Comparison of ENCODE assay signal across 17 cellular contexts in genomic region chr12:58349161-58349560, GRCh38.
DNase-seq lines count a peak whose midpoint lies in the region; ATAC-seq, FAIRE-seq and TF ChIP-seq lines count a peak whose summit lies in the region.
"Had no signal": no experiment of that assay in that cellular context is flagged by ENCODE, and none has a peak within 500 bp of the region (broad histone marks: within the 10 kb centered on the region; RNA-seq: fewer than 3 reads in every experiment).

No MANE protein-coding gene starts in this region.

- no peak overlapping the region for H3K56ac ChIP-seq in IMR-90 (ENCODE audit: extremely low read depth, insufficient read depth, low read length)

- no peak overlapping the region for H3K4me2 ChIP-seq in IMR-90 (ENCODE audit: low read depth, low read length)

- POLR2A ChIA-PET in Caco-2 (lab: Charles Lee) (no interaction called here), IMR-90 (lab: Charles Lee; ENCODE audit: unreplicated experiment) (no interaction called here), Panc1 (lab: Charles Lee) (no interaction called here)

- BruUV-seq in Caco-2 (replicated peaks; lab: Mats Ljungman, UMichigan) (no TSS peak), IMR-90 (replicated peaks; lab: Mats Ljungman, UMichigan) (no TSS peak), Panc1 (replicated peaks; lab: Mats Ljungman, UMichigan) (no TSS peak)

- no peak overlapping the region for H2BK5ac ChIP-seq in IMR-90 (ENCODE audit: low read depth, low read length, poor library complexity, severe bottlenecking)

- H3K9me3 Mint-ChIP-seq in Caco-2 (ENCODE audit: unreplicated experiment), result peaks cover 40% of the 10 kb centered on the region
- H3K9me3 Mint-ChIP-seq in activated T-cell treated with anti-CD3 and anti-CD28 coated beads, Interleukin-2, amount 50 U/mL, for 24 hours, result no peaks in the 10 kb centered on the region

- no peak for TF ChIP-seq CTCF in Caco-2 (IDR thresholded peaks at IDR 0.05; ENCODE audit: insufficient read depth in 1 of 2, low read depth in 1 of 2, low read length in 1 of 2, severe bottlenecking in 1 of 2, unreplicated experiment in 1 of 2)
- TF ChIP-seq CTCF in IMR-90 (conservative IDR thresholded peaks at IDR 0.05; ENCODE audit: low read depth, low read length), result no peak
- TF ChIP-seq CTCF in Panc1 (IDR thresholded peaks at IDR 0.05), result no peak
- no peak for TF ChIP-seq CTCF in fibroblast of the aortic adventitia (IDR thresholded peaks at IDR 0.05; ENCODE audit: insufficient read depth, low read length)

- H2BK120ac ChIP-seq in IMR-90 (ENCODE audit: low read depth, low read length), result no peak overlapping the region

- H4K8ac ChIP-seq in IMR-90 (ENCODE audit: low read depth in 2 of 2, low read length in 2 of 2), result no peak overlapping the region

- H3K9me1 ChIP-seq in IMR-90 (ENCODE audit: insufficient read depth, low read length), result peaks cover 2% of the 10 kb centered on the region; the same call in 1 of the 2 replicates

- no peak overlapping the region for H4K91ac ChIP-seq in IMR-90 (ENCODE audit: insufficient read depth, low read depth, low read length)

- no peaks in the 10 kb centered on the region for H3K36me3 Mint-ChIP-seq in Caco-2 (ENCODE audit: insufficient read depth, unreplicated experiment)
- no peaks in the 10 kb centered on the region for H3K36me3 Mint-ChIP-seq in activated T-cell treated with anti-CD3 and anti-CD28 coated beads, Interleukin-2, amount 50 U/mL, for 24 hours (ENCODE audit: low read depth)

- ATAC-seq in IMR-90 (ENCODE audit: low read depth) (no peak), Panc1 (no peak)

- H2AK9ac ChIP-seq in IMR-90 (replicated peaks; ENCODE audit: low read depth, low read length, poor library complexity), result no peak overlapping the region

- no peak overlapping the region for H2AFZ ChIP-seq in IMR-90 (replicated peaks; ENCODE audit: low read length, poor library complexity)

- dilution Hi-C loops in IMR-90 (cut with HindIII; ENCODE audit: low sequenced_read_pairs, unreplicated experiment), result no loop called here

- H3K14ac ChIP-seq in IMR-90 (replicated peaks; ENCODE audit: low read depth, low read length), result no peak overlapping the region

- H3K9me3 ChIP-seq in Caco-2 (peaks cover 27% of the 10 kb centered on the region), IMR-90 (ENCODE audit: control insufficient read depth, insufficient read depth, low read length) (no peaks in the 10 kb centered on the region; the same call in 1 of the 2 replicates), Panc1 (ENCODE audit: control insufficient read depth, insufficient read depth, low read depth, low read length) (no peaks in the 10 kb centered on the region; the same call in 1 of the 2 replicates)
- H3K9me3 ChIP-seq: SJSA1 had no signal

- H3K79me1 ChIP-seq in IMR-90 (ENCODE audit: low read depth in 1 of 2, low read length in 2 of 2), result no peaks in the 10 kb centered on the region

- H3K4me3 ChIP-seq in Caco-2 (ENCODE audit: low read depth, low read length) (no peak overlapping the region), IMR-90 (ENCODE audit: insufficient read depth, low read depth, low read length) (no peak overlapping the region), Panc1 (ENCODE audit: low read depth in 2 of 2, low read length in 2 of 2) (no peak overlapping the region), fibroblast of the aortic adventitia (ENCODE audit: low read depth, low read length) (no peak overlapping the region)
- H3K4me3 ChIP-seq: MG63, SJSA1 had no signal

- no peak overlapping the region for H3K18ac ChIP-seq in IMR-90 (ENCODE audit: low read depth, low read length)

- intact Hi-C loops in Caco-2 (cut with micrococcal nuclease; ENCODE audit: unreplicated experiment) (loop anchor here (1.0 to 10.0 kb wide), 6 partner anchors 63 to 818 kb away; partner anchors contain the start of gene LRIG3), IMR-90 (cut with micrococcal nuclease) (loop anchor here (5.0 to 10.0 kb wide), 4 partner anchors 416 to 1023 kb away; no protein-coding TSS in a partner anchor), Panc1 (cut with micrococcal nuclease; ENCODE audit: unreplicated experiment) (loop anchor here (5.0 to 10.0 kb wide), 4 partner anchors 193 to 798 kb away; no protein-coding TSS in a partner anchor)

- H3K27ac Mint-ChIP-seq in Caco-2 (ENCODE audit: unreplicated experiment), result peak overlapping the region; percentile 22
- H3K27ac Mint-ChIP-seq in activated T-cell treated with anti-CD3 and anti-CD28 coated beads, Interleukin-2, amount 50 U/mL, for 24 hours, result no peak overlapping the region

- no peak overlapping the region for H2BK15ac ChIP-seq in IMR-90 (ENCODE audit: low read depth, low read length)

- no peak for TF ChIP-seq RAD21 in IMR-90 (IDR thresholded peaks at IDR 0.05; ENCODE audit: low read length)

- FAIRE-seq in urothelium cell line (lab: Jason Lieb, UNC), result no peak
- FAIRE-seq: H54 had no signal

- no peaks in the 10 kb centered on the region for H3K27me3 ChIP-seq in Caco-2 (replicated peaks; ENCODE audit: control insufficient read depth, insufficient read depth, low read length)
- H3K27me3 ChIP-seq in IMR-90 (ENCODE audit: control insufficient read depth, insufficient read depth, low read length), result no peaks in the 10 kb centered on the region
- H3K27me3 ChIP-seq in Panc1 (ENCODE audit: control insufficient read depth, insufficient read depth, low read length), result no peaks in the 10 kb centered on the region
- H3K27me3 ChIP-seq: MG63, SJSA1 had no signal

- no peaks in the 10 kb centered on the region for H4K20me1 ChIP-seq in IMR-90 (ENCODE audit: insufficient read depth, low read length)

- H2AK5ac ChIP-seq in IMR-90 (ENCODE audit: low read depth, low read length), result no peak overlapping the region

- no peak overlapping the region for H3K23ac ChIP-seq in IMR-90 (ENCODE audit: low read depth, low read length)

- H3K9ac ChIP-seq in IMR-90 (ENCODE audit: low read depth, low read length), result no peak overlapping the region

- H3K27ac ChIP-seq in IMR-90 (ENCODE audit: insufficient read depth, low read length) (no peak overlapping the region), Panc1 (ENCODE audit: low read length) (peak overlapping the region; percentile 23; the same call in 1 of the 2 replicates)
- H3K27ac ChIP-seq: C4-2B, SJSA1 had no signal

- no peak for TF ChIP-seq POLR2A in IMR-90 (IDR thresholded peaks at IDR 0.05; ENCODE audit: low read depth, low read length)

- DNase-seq in Caco-2 (peak; percentile 48 to 55), IMR-90 (peak; percentile 26), Panc1 (ENCODE audit: low read depth, low spot score) (no peak), fibroblast of the aortic adventitia (ENCODE audit: low read depth) (peak; percentile 33), activated gamma-delta T cell (lab: John Stamatoyannopoulos, UW) (no peak), G401 (ENCODE audit: low spot score) (no peak), urothelium cell line (ENCODE audit: low spot score) (no peak)
- DNase-seq in activated T-cell treated with anti-CD3 and anti-CD28 coated beads, Interleukin-2, amount 50 U/mL, for 24 hours, result no peak
- DNase-seq: DMS153; MG63; NCI-H1092; NCI-H1694 treated with DMSO at 0.1 percent for 48 hours; NCI-H446 treated with DMSO at 0.1 percent for 48 hours; NK-92 treated with Interleukin-12 subunit alpha and Interleukin-12 subunit beta, amount 100 ng/mL, for 24 hours had no signal

- H3K4me1 ChIP-seq in Caco-2 (peaks cover 17% of the 10 kb centered on the region), IMR-90 (ENCODE audit: control insufficient read depth, insufficient read depth, low read length) (peaks cover 3% of the 10 kb centered on the region; the same call in 1 of the 2 replicates), Panc1 (ENCODE audit: control insufficient read depth, insufficient read depth, low read length) (no peaks in the 10 kb centered on the region; the same call in 1 of the 2 replicates)
- H3K4me1 ChIP-seq: SJSA1 had no signal

- no peaks in the 10 kb centered on the region for H3K27me3 Mint-ChIP-seq in Caco-2 (ENCODE audit: insufficient read depth, unreplicated experiment)
- H3K27me3 Mint-ChIP-seq in activated T-cell treated with anti-CD3 and anti-CD28 coated beads, Interleukin-2, amount 50 U/mL, for 24 hours, result peaks cover 13% of the 10 kb centered on the region

- WGBS in IMR-90 (ENCODE audit: extremely low coverage in 2 of 2, insufficient read length in 1 of 2), 2 experiments, result no CpG with 5 or more reads among the region's 2 CpGs

- no peak overlapping the region for H2BK20ac ChIP-seq in IMR-90 (ENCODE audit: low read depth, low read length)

- no peaks in the 10 kb centered on the region for H3K4me1 Mint-ChIP-seq in Caco-2 (ENCODE audit: low read depth, unreplicated experiment)
- no peaks in the 10 kb centered on the region for H3K4me1 Mint-ChIP-seq in activated T-cell treated with anti-CD3 and anti-CD28 coated beads, Interleukin-2, amount 50 U/mL, for 24 hours (ENCODE audit: low read depth)

- CTCF ChIA-PET in Caco-2 (lab: Charles Lee), result interaction anchor here (0.7 to 1.0 kb wide), 2 partner anchors 76 to 546 kb away, joined by 3 read pairs; no protein-coding TSS in a partner anchor
- CTCF ChIA-PET in IMR-90 (lab: Yijun Ruan, JAX), result interaction anchor here (0.6 to 1.4 kb wide), 2 partner anchors 9 to 214 kb away, joined by 3 to 4 read pairs; no protein-coding TSS in a partner anchor
- CTCF ChIA-PET in Panc1 (lab: Charles Lee), result no interaction called here

- in situ Hi-C loops in IMR-90 (cut with MboI; ENCODE audit: low sequenced_read_pairs), result loop anchor here (10.0 kb wide), 2 partner anchors 736 to 806 kb away; no protein-coding TSS in a partner anchor
- in situ Hi-C loops in Panc1 (cut with HindIII; ENCODE audit: low pct_unique_long_range_greater_than_20kb, low sequenced_read_pairs), result no loop called here
- in situ Hi-C loops in G401 (cut with HindIII; ENCODE audit: low sequenced_read_pairs), result no loop called here

- H3K36me3 ChIP-seq in Caco-2 (ENCODE audit: control insufficient read depth, insufficient read depth, low read length), result no peaks in the 10 kb centered on the region
- no peaks in the 10 kb centered on the region for H3K36me3 ChIP-seq in IMR-90 (ENCODE audit: control insufficient read depth, insufficient read depth, low read length)
- no peaks in the 10 kb centered on the region for H3K36me3 ChIP-seq in Panc1 (ENCODE audit: control insufficient read depth, insufficient read depth, low read length)
- H3K36me3 ChIP-seq: MG63, SJSA1 had no signal

- H4K5ac ChIP-seq in IMR-90 (ENCODE audit: low read depth, low read length), result no peak overlapping the region

- H3K4ac ChIP-seq in IMR-90 (ENCODE audit: low read depth, low read length), result no peak overlapping the region

- no peak overlapping the region for H3K4me3 Mint-ChIP-seq in Caco-2 (ENCODE audit: unreplicated experiment)
- H3K4me3 Mint-ChIP-seq in activated T-cell treated with anti-CD3 and anti-CD28 coated beads, Interleukin-2, amount 50 U/mL, for 24 hours, result no peak overlapping the region

Comparison
In these comparisons a context has a peak if more than half of its experiments do, and no peak if none do; other contexts are left out.
1. DNase-seq: peak in Caco-2 (2 of 2), IMR-90 (single experiment) and fibroblast of the aortic adventitia (single experiment); none in Panc1 (single experiment), activated gamma-delta T cell (single experiment), G401 (single experiment), urothelium cell line (single experiment) and activated T-cell treated with anti-CD3 and anti-CD28 coated beads, Interleukin-2, amount 50 U/mL, for 24 hours (single experiment).